In genomic region chr18:79625924-79626561, GRCh38 we compare ENCODE assay signal across 16 cellular contexts. TPM values are rescaled to one million over a fixed set of nuclear protein-coding genes. Genes with fewer than 3 reads are reported as not detected.
DNase-seq lines count a peak whose midpoint lies in the region; ATAC-seq, FAIRE-seq and TF ChIP-seq lines count a peak whose summit lies in the region.
"Had no signal": no experiment of that assay in that cellular context is flagged by ENCODE, and none has a peak within 500 bp of the region (broad histone marks: within the 10 kb centered on the region; RNA-seq: fewer than 3 reads in every experiment).

No MANE protein-coding gene starts in this region.

- H3K79me2 ChIP-seq in DOHH2 (ENCODE audit: control insufficient read depth, low read length): no peaks in the 10 kb centered on the region
- H3K79me2 ChIP-seq in MM.1S (ENCODE audit: low read length): no peaks in the 10 kb centered on the region
- H3K79me2 ChIP-seq in HepG2 (ENCODE audit: insufficient read depth, low read length): no peaks in the 10 kb centered on the region

- H3K27ac ChIP-seq in DOHH2 (ENCODE audit: low read depth, low read length): no peak overlapping the region
- peak overlapping the region; percentile 74; the same call in 1 of the 2 replicates for H3K27ac ChIP-seq in MM.1S (ENCODE audit: low read length)
- H3K27ac ChIP-seq in HepG2 (ENCODE audit: extremely low read length, insufficient read depth, low read length): no peak overlapping the region
- peak overlapping the region in 2 of 8 donors; percentile 38 to 76 for H3K27ac ChIP-seq in spleen
- H3K27ac ChIP-seq: SJCRH30 had no signal

- H3K4me2 ChIP-seq in DOHH2 (ENCODE audit: low read length): peak overlapping the region; percentile 34
- H3K4me2 ChIP-seq in MM.1S (ENCODE audit: low read depth, low read length): no peak overlapping the region
- no peak overlapping the region for H3K4me2 ChIP-seq in HepG2 (ENCODE audit: low read depth, low read length)

- POLR2A ChIA-PET in HepG2 (lab: Yijun Ruan, JAX): no interaction called here
- POLR2A ChIA-PET in activated CD4-positive, alpha-beta memory T cell treated with anti-CD3 and anti-CD28 coated beads, Interleukin-2, amount 10 ng/mL, durations not matched to agents 7 days and 5 days (lab: Charles Lee): no interaction called here

- TF ChIP-seq POLR2A in HepG2 (IDR thresholded peaks at IDR 0.05; ENCODE audit: insufficient read depth in 1 of 2, low read depth in 2 of 2, low read length in 2 of 2) (no peak), spleen (IDR thresholded peaks at IDR 0.05) (no peak)

- in situ Hi-C loops in HepG2 (cut with HindIII; ENCODE audit: extremely low pct_ligation_motif_present, low pct_unique_long_range_greater_than_20kb): no loop called here

- H3K4me1 ChIP-seq in DOHH2 (ENCODE audit: control insufficient read depth, low read length): peaks cover 36% of the 10 kb centered on the region
- H3K4me1 ChIP-seq in MM.1S (ENCODE audit: low read length): peaks cover 18% of the 10 kb centered on the region
- H3K4me1 ChIP-seq in HepG2 (ENCODE audit: insufficient read depth, low read length): no peaks in the 10 kb centered on the region
- H3K4me1 ChIP-seq in spleen: peaks cover 14 to 49% (median 28%) of the 10 kb centered on the region in 6 donors
- H3K4me1 ChIP-seq: SJCRH30 had no signal

- no peaks in the 10 kb centered on the region for H3K4me1 Mint-ChIP-seq in activated CD4-positive, alpha-beta memory T cell treated with anti-CD3 and anti-CD28 coated beads, Interleukin-2, amount 10 ng/mL, durations not matched to agents 7 days and 5 days

- H3K27ac Mint-ChIP-seq in activated CD4-positive, alpha-beta memory T cell treated with anti-CD3 and anti-CD28 coated beads, Interleukin-2, amount 10 ng/mL, durations not matched to agents 7 days and 5 days: no peak overlapping the region

- BruUV-seq in HepG2 (replicated peaks; lab: Mats Ljungman, UMichigan): no TSS peak

- H3K36me3 Mint-ChIP-seq in activated CD4-positive, alpha-beta memory T cell treated with anti-CD3 and anti-CD28 coated beads, Interleukin-2, amount 10 ng/mL, durations not matched to agents 7 days and 5 days (ENCODE audit: low read depth): no peaks in the 10 kb centered on the region

- no peak for FAIRE-seq in HepG2 (lab: Jason Lieb, UNC)
- FAIRE-seq: H1 had no signal

- no peak for TF ChIP-seq RAD21 in HepG2 (CRISPR knock-in tag; IDR thresholded peaks at IDR 0.05)

- no peak overlapping the region for H3K4me3 Mint-ChIP-seq in activated CD4-positive, alpha-beta memory T cell treated with anti-CD3 and anti-CD28 coated beads, Interleukin-2, amount 10 ng/mL, durations not matched to agents 7 days and 5 days

- TF ChIP-seq CTCF in DOHH2 (IDR thresholded peaks at IDR 0.05; ENCODE audit: low read depth, low read length, poor library complexity, severe bottlenecking) (no peak), MM.1S (IDR thresholded peaks at IDR 0.05; ENCODE audit: low read length) (no peak), HepG2 (CRISPR knock-in tag; IDR thresholded peaks at IDR 0.05) (no peak), spleen (IDR thresholded peaks at IDR 0.05 in 8 of 11, conservative IDR thresholded peaks at IDR 0.05 in 3 of 11) (no peak)

- H3K9me3 ChIP-seq in DOHH2 (ENCODE audit: control insufficient read depth, insufficient read depth, low read length) (0 out of 2 replicates have a peak, but pooled peaks cover 3% of the 10 kb centered on the region), MM.1S (replicated peaks; ENCODE audit: insufficient read depth, low read length) (no peaks in the 10 kb centered on the region), HepG2 (ENCODE audit: low read length) (no peaks in the 10 kb centered on the region), spleen (no peaks in the 10 kb centered on the region)
- H3K9me3 ChIP-seq: SJCRH30 had no signal

- intact Hi-C loops in HepG2 (cut with micrococcal nuclease; ENCODE audit: unreplicated experiment) (no loop called here), spleen (cut with DNase I; ENCODE audit: low total_unique reads) (no loop called here)

- H2AFZ ChIP-seq in MM.1S (ENCODE audit: low read length) (no peak overlapping the region), HepG2 (ENCODE audit: low read length) (no peak overlapping the region)

- H3F3A ChIP-seq in DOHH2 (ENCODE audit: control insufficient read depth, insufficient read depth): peaks cover 12% of the 10 kb centered on the region
- H3F3A ChIP-seq in MM.1S (ENCODE audit: insufficient read depth, low read length): peaks cover 7% of the 10 kb centered on the region; the same call in 1 of the 2 replicates

- H4K20me1 ChIP-seq in DOHH2 (ENCODE audit: control insufficient read depth, insufficient read depth, low read depth, low read length) (peaks cover 13% of the 10 kb centered on the region), MM.1S (ENCODE audit: insufficient read depth, low read length) (no peaks in the 10 kb centered on the region), HepG2 (ENCODE audit: insufficient read depth, low read length) (no peaks in the 10 kb centered on the region)

- H3K36me3 ChIP-seq in DOHH2 (ENCODE audit: control insufficient read depth, low read length): no peaks in the 10 kb centered on the region
- H3K36me3 ChIP-seq in MM.1S (replicated peaks; ENCODE audit: insufficient read depth, low read length): no peaks in the 10 kb centered on the region
- no peaks in the 10 kb centered on the region for H3K36me3 ChIP-seq in HepG2 (replicated peaks in 1 of 2; ENCODE audit: control insufficient read depth in 1 of 2, insufficient read depth in 2 of 2, low read length in 2 of 2)
- no peaks in the 10 kb centered on the region for H3K36me3 ChIP-seq in spleen
- H3K36me3 ChIP-seq: SJCRH30 had no signal

- ATAC-seq in HepG2: peak; percentile 19; the same call in 2 of the 3 replicates
- no peak for ATAC-seq in GM21390 (IDR thresholded peaks at IDR 0.05; ENCODE audit: unreplicated experiment)
- no peak for ATAC-seq in GM21381 (IDR thresholded peaks at IDR 0.05; ENCODE audit: unreplicated experiment)

- H3K27me3 Mint-ChIP-seq in activated CD4-positive, alpha-beta memory T cell treated with anti-CD3 and anti-CD28 coated beads, Interleukin-2, amount 10 ng/mL, durations not matched to agents 7 days and 5 days: no peaks in the 10 kb centered on the region

- no peaks in the 10 kb centered on the region for H3K9me3 Mint-ChIP-seq in activated CD4-positive, alpha-beta memory T cell treated with anti-CD3 and anti-CD28 coated beads, Interleukin-2, amount 10 ng/mL, durations not matched to agents 7 days and 5 days

- CTCF ChIA-PET in HepG2 (lab: Yijun Ruan, JAX; ENCODE audit: low intra/inter-chr PET ratio, low total read pairs): no interaction called here
- CTCF ChIA-PET in activated CD4-positive, alpha-beta memory T cell treated with anti-CD3 and anti-CD28 coated beads, Interleukin-2, amount 10 ng/mL, durations not matched to agents 7 days and 5 days (lab: Charles Lee): no interaction called here

- H3K4me3 ChIP-seq in DOHH2 (ENCODE audit: low read length) (no peak overlapping the region), MM.1S (ENCODE audit: low read length) (no peak overlapping the region), HepG2 (replicated peaks in 1 of 3; ENCODE audit: insufficient read depth in 1 of 3, low read depth in 2 of 3, low read length in 3 of 3) (no peak overlapping the region), spleen (peak overlapping the region in 1 of 8 donors; percentile 26)
- H3K4me3 ChIP-seq: SJCRH30 had no signal

- 3% methylated on average over 9 of the region's 26 CpGs for WGBS in HepG2 (ENCODE audit: low lambda C conversion rate)
- 75 to 80% (median 77%) methylated on average over 19 to 26 of the region's 26 CpGs for WGBS in spleen, 5 donors

- no peak for DNase-seq in MM.1S
- DNase-seq in HepG2 (ENCODE audit: low spot score): no peak
- peak; percentile 71 for DNase-seq in spleen
- no peak for DNase-seq in SIG-M5 (lab: John Stamatoyannopoulos, UW)
- no peak for DNase-seq in activated CD4-positive, alpha-beta memory T cell treated with anti-CD3 and anti-CD28 coated beads, Interleukin-2, amount 10 ng/mL, durations not matched to agents 7 days and 5 days
- DNase-seq: DMS53, NCI-H1105, NCI-H187 treated with DMSO at 0.1 percent for 48 hours, NCI-H2171 treated with DMSO at 0.1 percent for 48 hours, NCI-H510A, SJCRH30, SW 1271 had no signal

- H3K9ac ChIP-seq in MM.1S (ENCODE audit: low read length) (no peak overlapping the region), HepG2 (ENCODE audit: insufficient read depth, low read depth, low read length) (no peak overlapping the region)

- peaks cover 85% of the 10 kb centered on the region for H3K27me3 ChIP-seq in DOHH2 (ENCODE audit: control insufficient read depth, low read length)
- H3K27me3 ChIP-seq in MM.1S (replicated peaks; ENCODE audit: insufficient read depth, low read length): no peaks in the 10 kb centered on the region
- H3K27me3 ChIP-seq in HepG2 (ENCODE audit: control insufficient read depth in 1 of 2, insufficient read depth in 2 of 2, low read length in 2 of 2): peaks cover 8 to 80% of the 10 kb centered on the region in 2 experiments
- peaks cover 0 to 40% (median 0%) of the 10 kb centered on the region in 7 donors for H3K27me3 ChIP-seq in spleen (replicated peaks in 1 of 7)
- H3K27me3 ChIP-seq: SJCRH30 had no signal

- no peak for TF ChIP-seq EP300 in HepG2 (IDR thresholded peaks at IDR 0.05; ENCODE audit: low read depth in 2 of 2, low read length in 2 of 2)
- TF ChIP-seq EP300 in HepG2 (CRISPR knock-in tag; IDR thresholded peaks at IDR 0.05; ENCODE audit: borderline replicate concordance): no peak

- H3K9me2 ChIP-seq in DOHH2 (replicated peaks; ENCODE audit: control insufficient read depth, low read length) (no peaks in the 10 kb centered on the region), MM.1S (replicated peaks; ENCODE audit: insufficient read depth, low read length) (no peaks in the 10 kb centered on the region)

RNA-seq across cellular contexts. Expression of gene CTDP1, which starts 53.6 kb away (rescaled TPM):
- total RNA-seq in HepG2 (2016; rRNA removed; fragmentation: Illumina TruSeq; extraction: Trizol) (9.9 and 11.0 TPM in 2 replicates), spleen (10 to 100 TPM; 24.5 to 54.6 (median 30.5) TPM)
- total RNA-seq in HepG2 (2016; cell fraction: cytosol; rRNA removed; fragmentation: Illumina TruSeq; extraction: Trizol; ENCODE audit: low read depth): 3.1 and 4.7 TPM in 2 replicates
- total RNA-seq in HepG2 (2016; cell fraction: insoluble cytoplasmic fraction; rRNA removed; fragmentation: Illumina TruSeq; extraction: Trizol): 9.0 and 10.9 TPM in 2 replicates
- total RNA-seq in HepG2 (2016; cell fraction: membrane; rRNA removed; fragmentation: Illumina TruSeq; extraction: Trizol): 4.2 and 4.6 TPM in 2 replicates
- 8.1 and 9.4 TPM in 2 replicates for total RNA-seq in HepG2 (2016; cell fraction: nucleus; rRNA removed; fragmentation: Illumina TruSeq; extraction: Trizol)
- polyA plus RNA-seq in HepG2 (2011; rRNA removed) (6.9 and 8.0 TPM in 2 replicates), spleen (10 to 100 TPM; 13.6 to 20.8 (median 18.0) TPM)
- 4.9 and 6.4 TPM in 2 replicates for polyA plus RNA-seq in HepG2 (2011; cell fraction: cytosol; rRNA removed)
- polyA plus RNA-seq in HepG2 (2011; cell fraction: nucleus; rRNA removed): 14.1 and 18.1 TPM in 2 replicates
- 5.4 and 8.7 TPM in 2 replicates for polyA plus RNA-seq in HepG2 (2012)
- polyA plus RNA-seq in HepG2 (2016; cell fraction: cytosol; fragmentation: Illumina TruSeq; extraction: Trizol; ENCODE audit: low read depth): 0.57 and 0.62 TPM in 2 replicates
- 9.2 and 9.6 TPM in 2 replicates for polyA plus RNA-seq in HepG2 (2016; cell fraction: insoluble cytoplasmic fraction; fragmentation: Illumina TruSeq; extraction: Trizol; ENCODE audit: low read depth)
- polyA plus RNA-seq in HepG2 (2016; cell fraction: membrane; fragmentation: Illumina TruSeq; extraction: Trizol; ENCODE audit: low read depth): 1.5 and 1.8 TPM in 2 replicates
- 12.6 and 13.4 TPM in 2 replicates for polyA plus RNA-seq in HepG2 (2016; cell fraction: nucleus; fragmentation: Illumina TruSeq; extraction: Trizol; ENCODE audit: insufficient read depth, low read depth)
- 12.3 and 14.8 TPM in 2 replicates for polyA minus RNA-seq in HepG2 (2011; rRNA and poly(A)+ RNA removed; ENCODE audit: low replicate concordance)
- 5.7 and 6.2 TPM in 2 replicates for polyA minus RNA-seq in HepG2 (2011; cell fraction: cytosol; rRNA and poly(A)+ RNA removed)
- 11.6 and 14.5 TPM in 2 replicates for polyA minus RNA-seq in HepG2 (2011; cell fraction: nucleus; rRNA and poly(A)+ RNA removed)
- total RNA-seq in activated CD4-positive, alpha-beta memory T cell treated with anti-CD3 and anti-CD28 coated beads, Interleukin-2, amount 10 ng/mL, durations not matched to agents 7 days and 5 days: 10 to 100 TPM; 34.8 to 38.0 TPM
